1 cellular context compared by ENCODE assay signal in genomic region chr6:161486903-161487531, GRCh38.
TF ChIP-seq lines count a peak whose summit lies in the region.

No MANE protein-coding gene starts in this region.

TF ChIP-seq in GM23338, 12 proteins besides CTCF, POLR2A, EP300 and RAD21 (continued from another document):
- TF ChIP-seq ZNF462 (CRISPR knock-in tag; IDR thresholded peaks at IDR 0.05), result no peak
- TF ChIP-seq POLR2AphosphoS5 (IDR thresholded peaks at IDR 0.05; ENCODE audit: low read depth), result no peak
- TF ChIP-seq REST (IDR thresholded peaks at IDR 0.05; ENCODE audit: unreplicated experiment), result no peak
- TF ChIP-seq ETS1 (IDR thresholded peaks at IDR 0.05), result no peak
- no peak for TF ChIP-seq ZNF331 (CRISPR knock-in tag; IDR thresholded peaks at IDR 0.05; ENCODE audit: low read depth)
